Comparison of ENCODE assay signal across 29 cellular contexts in genomic region chr22:49017769-49018330, GRCh38.
DNase-seq lines count a peak whose midpoint lies in the region; ATAC-seq, FAIRE-seq and TF ChIP-seq lines count a peak whose summit lies in the region.
"Had no signal": no experiment of that assay in that cellular context is flagged by ENCODE, and none has a peak within 500 bp of the region (broad histone marks: within the 10 kb centered on the region; RNA-seq: fewer than 3 reads in every experiment).

No MANE protein-coding gene starts in this region.

- TF ChIP-seq POLR2A in suprapubic skin (IDR thresholded peaks at IDR 0.05) = no peak

- no peaks in the 10 kb centered on the region for H3K9me3 ChIP-seq in SK-N-SH
- H3K9me3 ChIP-seq in kidney (ENCODE audit: control insufficient read depth in 1 of 2, low read length in 2 of 2) = no peaks in the 10 kb centered on the region
- H3K9me3 ChIP-seq in suprapubic skin = no peaks in the 10 kb centered on the region
- H3K9me3 ChIP-seq: prostate gland had no signal

- H3K4me3 ChIP-seq in SK-N-SH (ENCODE audit: low read depth in 2 of 2, low read length in 1 of 2) (no peak overlapping the region), kidney (ENCODE audit: low read length in 2 of 2) (no peak overlapping the region), suprapubic skin (no peak overlapping the region)
- H3K4me3 ChIP-seq: PC-9, prostate gland, skin epidermis had no signal

- FAIRE-seq in kidney (lab: Jason Lieb, UNC) = no peak
- FAIRE-seq: D721Med, GM12892 had no signal

- H3K36me3 ChIP-seq in SK-N-SH (replicated peaks in 1 of 2; ENCODE audit: control insufficient read depth in 1 of 2, insufficient read depth in 2 of 2, low read length in 1 of 2) = no peaks in the 10 kb centered on the region
- H3K36me3 ChIP-seq in kidney (ENCODE audit: control insufficient read depth in 1 of 2, insufficient read depth in 2 of 2, low read length in 2 of 2) = no peaks in the 10 kb centered on the region
- no peaks in the 10 kb centered on the region for H3K36me3 ChIP-seq in suprapubic skin
- H3K36me3 ChIP-seq: prostate gland had no signal

- H3K27me3 ChIP-seq in SK-N-SH (ENCODE audit: insufficient read depth) (peaks cover 31% of the 10 kb centered on the region; the same call in 1 of the 2 replicates), suprapubic skin (peaks cover 43% of the 10 kb centered on the region)

- no peak overlapping the region for H3K4me3 Mint-ChIP-seq in stimulated activated effector memory CD8-positive, alpha-beta T cell treated with anti-CD3 and anti-CD28 coated beads, Interleukin-12 subunit alpha, Interleukin-12 subunit beta, amount 100 ng/mL, for 72 hours
- H3K4me3 Mint-ChIP-seq: activated naive CD8-positive, alpha-beta T cell treated with anti-CD3 and anti-CD28 coated beads, Interleukin-2, amount 50 U/mL, for 24 hours; activated T-helper 17 cell treated with anti-CD3 and anti-CD28 coated beads, Interleukin-2, amount 50 U/mL, for 72 hours; CD4-positive, CD25-positive, alpha-beta regulatory T cell; neural crest cell; T-cell had no signal

- H3K27ac ChIP-seq in SK-N-SH (ENCODE audit: low read depth in 2 of 2, low read length in 1 of 2) (no peak overlapping the region; a peak in 1 of 4 replicates), kidney (ENCODE audit: low read depth in 2 of 2, low read length in 2 of 2) (no peak overlapping the region), suprapubic skin (no peak overlapping the region)
- H3K27ac ChIP-seq: 22Rv1, PC-9, prostate gland, skin epidermis had no signal

- no peaks in the 10 kb centered on the region for H3K79me2 ChIP-seq in SK-N-SH (ENCODE audit: insufficient read depth)

- POLR2A ChIA-PET in SK-N-SH (lab: Yijun Ruan, JAX) = no interaction called here

- no peaks in the 10 kb centered on the region for H3K36me3 Mint-ChIP-seq in stimulated activated effector memory CD8-positive, alpha-beta T cell treated with anti-CD3 and anti-CD28 coated beads, Interleukin-12 subunit alpha, Interleukin-12 subunit beta, amount 100 ng/mL, for 72 hours
- H3K36me3 Mint-ChIP-seq: CD4-positive, CD25-positive, alpha-beta regulatory T cell; T-cell had no signal

- no peak for TF ChIP-seq RAD21 in SK-N-SH (IDR thresholded peaks at IDR 0.05; ENCODE audit: low read length)

- intact Hi-C loops in kidney (cut with DNase I) = no loop called here

- H3K27ac Mint-ChIP-seq in stimulated activated effector memory CD8-positive, alpha-beta T cell treated with anti-CD3 and anti-CD28 coated beads, Interleukin-12 subunit alpha, Interleukin-12 subunit beta, amount 100 ng/mL, for 72 hours = no peak overlapping the region
- H3K27ac Mint-ChIP-seq: activated naive CD8-positive, alpha-beta T cell treated with anti-CD3 and anti-CD28 coated beads, Interleukin-2, amount 50 U/mL, for 24 hours; activated T-helper 17 cell treated with anti-CD3 and anti-CD28 coated beads, Interleukin-2, amount 50 U/mL, for 72 hours; CD4-positive, CD25-positive, alpha-beta regulatory T cell; T-cell had no signal

- ATAC-seq in SK-N-SH treated with all-trans-retinoic acid at 6 μM for 48 hours = no peak
- no peak for ATAC-seq in HG03108 (IDR thresholded peaks at IDR 0.05; ENCODE audit: unreplicated experiment)
- no peak for ATAC-seq in stimulated activated effector memory CD8-positive, alpha-beta T cell treated with anti-CD3 and anti-CD28 coated beads, Interleukin-12 subunit alpha, Interleukin-12 subunit beta, amount 100 ng/mL, for 72 hours
- ATAC-seq: activated naive CD8-positive, alpha-beta T cell treated with anti-CD3 and anti-CD28 coated beads, Interleukin-2, amount 50 U/mL, for 24 hours; activated T-helper 17 cell treated with anti-CD3 and anti-CD28 coated beads, Interleukin-2, amount 50 U/mL, for 72 hours; T-cell had no signal

- CTCF ChIA-PET in SK-N-SH (lab: Yijun Ruan, JAX) = interaction anchor here (0.9 to 1.6 kb wide), 4 partner anchors 9 to 287 kb away, joined by 3 to 7 read pairs (median 4); no protein-coding TSS in a partner anchor

- H3K4me1 Mint-ChIP-seq in stimulated activated effector memory CD8-positive, alpha-beta T cell treated with anti-CD3 and anti-CD28 coated beads, Interleukin-12 subunit alpha, Interleukin-12 subunit beta, amount 100 ng/mL, for 72 hours = no peaks in the 10 kb centered on the region
- H3K4me1 Mint-ChIP-seq: activated naive CD8-positive, alpha-beta T cell treated with anti-CD3 and anti-CD28 coated beads, Interleukin-2, amount 50 U/mL, for 24 hours; activated T-helper 17 cell treated with anti-CD3 and anti-CD28 coated beads, Interleukin-2, amount 50 U/mL, for 72 hours; CD4-positive, CD25-positive, alpha-beta regulatory T cell; T-cell had no signal

- TF ChIP-seq EP300 in SK-N-SH (IDR thresholded peaks at IDR 0.05; ENCODE audit: borderline replicate concordance in 1 of 2, low read depth in 1 of 2, low read length in 1 of 2) = no peak
- TF ChIP-seq EP300 in suprapubic skin (IDR thresholded peaks at IDR 0.05) = no peak

- H3F3A ChIP-seq in SK-N-SH (replicated peaks; ENCODE audit: insufficient read depth) = no peaks in the 10 kb centered on the region

- TF ChIP-seq CTCF in SK-N-SH (IDR thresholded peaks at IDR 0.05) (no peak), kidney (IDR thresholded peaks at IDR 0.05; ENCODE audit: borderline replicate concordance, extremely low read depth, insufficient read depth) (no peak), suprapubic skin (IDR thresholded peaks at IDR 0.05) (no peak)

- H3K4me2 ChIP-seq in SK-N-SH = no peak overlapping the region
- H3K4me2 ChIP-seq: PC-9 had no signal

- no peaks in the 10 kb centered on the region for H3K9me3 Mint-ChIP-seq in stimulated activated effector memory CD8-positive, alpha-beta T cell treated with anti-CD3 and anti-CD28 coated beads, Interleukin-12 subunit alpha, Interleukin-12 subunit beta, amount 100 ng/mL, for 72 hours
- H3K9me3 Mint-ChIP-seq: activated naive CD8-positive, alpha-beta T cell treated with anti-CD3 and anti-CD28 coated beads, Interleukin-2, amount 50 U/mL, for 24 hours; activated T-helper 17 cell treated with anti-CD3 and anti-CD28 coated beads, Interleukin-2, amount 50 U/mL, for 72 hours; neural crest cell; T-cell had no signal

- H2AFZ ChIP-seq in SK-N-SH (ENCODE audit: low read depth) = no peak overlapping the region
- H2AFZ ChIP-seq: PC-9 had no signal

- WGBS in SK-N-SH (ENCODE audit: low lambda C conversion rate) = 21% methylated on average over 8 of the region's 9 CpGs
- WGBS in suprapubic skin = 79% methylated on average over 9 of the region's 9 CpGs

- H3K9me2 ChIP-seq in SK-N-SH = no peaks in the 10 kb centered on the region

- H3K4me1 ChIP-seq in SK-N-SH (ENCODE audit: control insufficient read depth in 1 of 2, insufficient read depth in 2 of 2, low read depth in 1 of 2, low read length in 1 of 2) = peaks cover 0 to 52% of the 10 kb centered on the region in 2 experiments; a peak in 2 of 4 replicates
- no peaks in the 10 kb centered on the region for H3K4me1 ChIP-seq in kidney (ENCODE audit: control insufficient read depth in 1 of 2, insufficient read depth in 1 of 2, low read depth in 1 of 2, low read length in 2 of 2)
- peaks cover 3% of the 10 kb centered on the region for H3K4me1 ChIP-seq in suprapubic skin
- H3K4me1 ChIP-seq: prostate gland had no signal

- H3K9ac ChIP-seq in SK-N-SH = no peak overlapping the region
- no peak overlapping the region for H3K9ac ChIP-seq in kidney (ENCODE audit: low read length in 2 of 2)

- H4K20me1 ChIP-seq in SK-N-SH (ENCODE audit: insufficient read depth) = no peaks in the 10 kb centered on the region

- DNase-seq in SK-N-SH (peak; percentile 10), SW480 (ENCODE audit: low spot score) (peak; percentile 2), kidney (peak; percentile 51), suprapubic skin (ENCODE audit: low spot score in 2 of 2) (peak; percentile 51 to 61), islet precursor cell (no peak)
- DNase-seq in stimulated activated effector memory CD8-positive, alpha-beta T cell treated with anti-CD3 and anti-CD28 coated beads, Interleukin-12 subunit alpha, Interleukin-12 subunit beta, amount 100 ng/mL, for 72 hours (ENCODE audit: low spot score in 2 of 2) = no peak
- DNase-seq: activated CD4-positive, alpha-beta T cell treated with anti-CD3 and anti-CD28 coated beads for 1 hour; activated naive CD8-positive, alpha-beta T cell treated with anti-CD3 and anti-CD28 coated beads, Interleukin-2, amount 50 U/mL, for 24 hours; CD4-positive, CD25-positive, alpha-beta regulatory T cell; effector memory CD4-positive, alpha-beta T cell; foreskin fibroblast; HCEC 1CT; NCI-H187; NCI-H2171 treated with DMSO at 0.1 percent for 48 hours; NCI-H524; NK-92 treated with Interleukin-12 subunit alpha and Interleukin-12 subunit beta, amount 100 ng/mL, for 24 hours; PC-9; SIG-M5; stimulated activated CD4-positive, alpha-beta T cell treated with anti-CD3 and anti-CD28 coated beads, Interleukin-1b, Interleukin-23, amount 100 ng/mL, for 48 hours had no signal

TF ChIP-seq in SK-N-SH, 30 proteins besides CTCF, POLR2A, EP300 and RAD21 (continues in another document):
- TF ChIP-seq RCOR1 (IDR thresholded peaks at IDR 0.05; ENCODE audit: low read length) (no peak), EZH2phosphoT487 (IDR thresholded peaks at IDR 0.05; ENCODE audit: borderline replicate concordance, low read depth) (no peak), USF2 (IDR thresholded peaks at IDR 0.05; ENCODE audit: borderline replicate concordance, low read depth, low read length) (no peak), YY1 (IDR thresholded peaks at IDR 0.05; ENCODE audit: low read depth) (no peak), GABPA (IDR thresholded peaks at IDR 0.05; ENCODE audit: low read depth) (no peak)

TF ChIP-seq in SK-N-SH treated with all-trans-retinoic acid at 6 μM for 48 hours, 23 proteins besides CTCF, POLR2A, EP300 and RAD21 (continues in another document):
- no peak for TF ChIP-seq RARB (CRISPR knock-in tag; IDR thresholded peaks at IDR 0.05)
- TF ChIP-seq SNAI2 (CRISPR knock-in tag; IDR thresholded peaks at IDR 0.05) = no peak
- TF ChIP-seq ZNF8 (CRISPR knock-in tag; IDR thresholded peaks at IDR 0.05) = no peak
- TF ChIP-seq ZFP3 (CRISPR knock-in tag; IDR thresholded peaks at IDR 0.05) = no peak
- no peak for TF ChIP-seq ZNF70 (CRISPR knock-in tag; IDR thresholded peaks at IDR 0.05)
- TF ChIP-seq ISL1 (CRISPR knock-in tag; IDR thresholded peaks at IDR 0.05) = no peak
- no peak for TF ChIP-seq ZFP30 (CRISPR knock-in tag; IDR thresholded peaks at IDR 0.05)

Comparison
In these comparisons a context has a peak if more than half of its experiments do, and no peak if none do; other contexts are left out.
1. DNase-seq: peak in SK-N-SH (single experiment), SW480 (single experiment), kidney (single experiment) and suprapubic skin (2 of 2); none in islet precursor cell (single experiment) and stimulated activated effector memory CD8-positive, alpha-beta T cell treated with anti-CD3 and anti-CD28 coated beads, Interleukin-12 subunit alpha, Interleukin-12 subunit beta, amount 100 ng/mL, for 72 hours (0 of 2).